Comparison of ENCODE assay signal across 1 cellular context in the genomic region with DNA sequence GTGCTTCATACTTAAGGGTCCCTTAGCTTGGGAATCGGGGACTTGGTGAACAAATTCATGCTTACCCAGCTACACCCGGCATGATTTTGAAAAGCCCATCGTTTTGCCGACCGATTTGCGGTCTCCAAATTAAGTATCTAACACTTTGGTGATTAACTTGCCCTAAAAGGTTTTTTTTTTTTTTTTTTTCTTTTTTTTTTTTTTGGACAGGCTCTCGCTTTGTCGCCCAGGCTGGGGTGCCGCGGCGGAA.
TF ChIP-seq lines count a peak whose summit lies in the region.

No MANE protein-coding gene starts in this region.

TF ChIP-seq in K562, 482 proteins besides CTCF, POLR2A, EP300 and RAD21:
- TF ChIP-seq EZH2 (IDR thresholded peaks at IDR 0.05; ENCODE audit: borderline replicate concordance, low read depth, low read length) = no peak
- TF ChIP-seq, protein P1, sequence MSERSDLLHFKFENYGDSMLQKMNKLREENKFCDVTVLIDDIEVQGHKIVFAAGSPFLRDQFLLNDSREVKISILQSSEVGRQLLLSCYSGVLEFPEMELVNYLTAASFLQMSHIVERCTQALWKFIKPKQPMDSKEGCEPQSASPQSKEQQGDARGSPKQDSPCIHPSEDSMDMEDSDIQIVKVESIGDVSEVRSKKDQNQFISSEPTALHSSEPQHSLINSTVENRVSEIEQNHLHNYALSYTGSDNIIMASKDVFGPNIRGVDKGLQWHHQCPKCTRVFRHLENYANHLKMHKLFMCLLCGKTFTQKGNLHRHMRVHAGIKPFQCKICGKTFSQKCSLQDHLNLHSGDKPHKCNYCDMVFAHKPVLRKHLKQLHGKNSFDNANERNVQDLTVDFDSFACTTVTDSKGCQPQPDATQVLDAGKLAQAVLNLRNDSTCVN (CRISPR knock-in tag; IDR thresholded peaks at IDR 0.05) = no peak
- TF ChIP-seq SUPT5H (IDR thresholded peaks at IDR 0.05) = 0 out of 2 replicates have a peak, but pooled peaks have one; percentile 26
- TF ChIP-seq, protein P2, sequence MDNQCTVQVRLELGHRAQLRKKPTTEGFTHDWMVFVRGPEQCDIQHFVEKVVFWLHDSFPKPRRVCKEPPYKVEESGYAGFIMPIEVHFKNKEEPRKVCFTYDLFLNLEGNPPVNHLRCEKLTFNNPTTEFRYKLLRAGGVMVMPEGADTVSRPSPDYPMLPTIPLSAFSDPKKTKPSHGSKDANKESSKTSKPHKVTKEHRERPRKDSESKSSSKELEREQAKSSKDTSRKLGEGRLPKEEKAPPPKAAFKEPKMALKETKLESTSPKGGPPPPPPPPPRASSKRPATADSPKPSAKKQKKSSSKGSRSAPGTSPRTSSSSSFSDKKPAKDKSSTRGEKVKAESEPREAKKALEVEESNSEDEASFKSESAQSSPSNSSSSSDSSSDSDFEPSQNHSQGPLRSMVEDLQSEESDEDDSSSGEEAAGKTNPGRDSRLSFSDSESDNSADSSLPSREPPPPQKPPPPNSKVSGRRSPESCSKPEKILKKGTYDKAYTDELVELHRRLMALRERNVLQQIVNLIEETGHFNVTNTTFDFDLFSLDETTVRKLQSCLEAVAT (IDR thresholded peaks at IDR 0.05) = no peak
- no peak for TF ChIP-seq NCOA4 (IDR thresholded peaks at IDR 0.05; ENCODE audit: partially characterized antibody)
- no peak; the same call in 1 of the 2 replicates for TF ChIP-seq MYC (IDR thresholded peaks at IDR 0.05; ENCODE audit: low read depth, low read length)
- no peak for TF ChIP-seq MYC (CRISPR knock-in tag; IDR thresholded peaks at IDR 0.05; ENCODE audit: borderline replicate concordance, low read depth)
- TF ChIP-seq GTF2E2 (tag; IDR thresholded peaks at IDR 0.05) = no peak
- TF ChIP-seq ZNF384 (IDR thresholded peaks at IDR 0.05; ENCODE audit: low read depth, low read length) = peak; percentile 35; the same call in 1 of the 2 replicates
- TF ChIP-seq, protein P3, sequence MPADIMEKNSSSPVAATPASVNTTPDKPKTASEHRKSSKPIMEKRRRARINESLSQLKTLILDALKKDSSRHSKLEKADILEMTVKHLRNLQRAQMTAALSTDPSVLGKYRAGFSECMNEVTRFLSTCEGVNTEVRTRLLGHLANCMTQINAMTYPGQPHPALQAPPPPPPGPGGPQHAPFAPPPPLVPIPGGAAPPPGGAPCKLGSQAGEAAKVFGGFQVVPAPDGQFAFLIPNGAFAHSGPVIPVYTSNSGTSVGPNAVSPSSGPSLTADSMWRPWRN (IDR thresholded peaks at IDR 0.05; ENCODE audit: low read depth) = no peak
- TF ChIP-seq RAD51 (IDR thresholded peaks at IDR 0.05; ENCODE audit: borderline replicate concordance, low read depth) = no peak
- TF ChIP-seq ZNF239 (CRISPR knock-in tag; IDR thresholded peaks at IDR 0.05) = no peak
- no peak for TF ChIP-seq ARID2 (IDR thresholded peaks at IDR 0.05)
- TF ChIP-seq ZBTB11 (CRISPR knock-in tag; IDR thresholded peaks at IDR 0.05) = peak in 1 of 3 experiments; percentile 70; a peak in 1 of 6 replicates
- TF ChIP-seq PREB (CRISPR knock-in tag; IDR thresholded peaks at IDR 0.05) = 0 out of 2 replicates have a peak, but pooled peaks have one; percentile 16
- TF ChIP-seq, protein P4, sequence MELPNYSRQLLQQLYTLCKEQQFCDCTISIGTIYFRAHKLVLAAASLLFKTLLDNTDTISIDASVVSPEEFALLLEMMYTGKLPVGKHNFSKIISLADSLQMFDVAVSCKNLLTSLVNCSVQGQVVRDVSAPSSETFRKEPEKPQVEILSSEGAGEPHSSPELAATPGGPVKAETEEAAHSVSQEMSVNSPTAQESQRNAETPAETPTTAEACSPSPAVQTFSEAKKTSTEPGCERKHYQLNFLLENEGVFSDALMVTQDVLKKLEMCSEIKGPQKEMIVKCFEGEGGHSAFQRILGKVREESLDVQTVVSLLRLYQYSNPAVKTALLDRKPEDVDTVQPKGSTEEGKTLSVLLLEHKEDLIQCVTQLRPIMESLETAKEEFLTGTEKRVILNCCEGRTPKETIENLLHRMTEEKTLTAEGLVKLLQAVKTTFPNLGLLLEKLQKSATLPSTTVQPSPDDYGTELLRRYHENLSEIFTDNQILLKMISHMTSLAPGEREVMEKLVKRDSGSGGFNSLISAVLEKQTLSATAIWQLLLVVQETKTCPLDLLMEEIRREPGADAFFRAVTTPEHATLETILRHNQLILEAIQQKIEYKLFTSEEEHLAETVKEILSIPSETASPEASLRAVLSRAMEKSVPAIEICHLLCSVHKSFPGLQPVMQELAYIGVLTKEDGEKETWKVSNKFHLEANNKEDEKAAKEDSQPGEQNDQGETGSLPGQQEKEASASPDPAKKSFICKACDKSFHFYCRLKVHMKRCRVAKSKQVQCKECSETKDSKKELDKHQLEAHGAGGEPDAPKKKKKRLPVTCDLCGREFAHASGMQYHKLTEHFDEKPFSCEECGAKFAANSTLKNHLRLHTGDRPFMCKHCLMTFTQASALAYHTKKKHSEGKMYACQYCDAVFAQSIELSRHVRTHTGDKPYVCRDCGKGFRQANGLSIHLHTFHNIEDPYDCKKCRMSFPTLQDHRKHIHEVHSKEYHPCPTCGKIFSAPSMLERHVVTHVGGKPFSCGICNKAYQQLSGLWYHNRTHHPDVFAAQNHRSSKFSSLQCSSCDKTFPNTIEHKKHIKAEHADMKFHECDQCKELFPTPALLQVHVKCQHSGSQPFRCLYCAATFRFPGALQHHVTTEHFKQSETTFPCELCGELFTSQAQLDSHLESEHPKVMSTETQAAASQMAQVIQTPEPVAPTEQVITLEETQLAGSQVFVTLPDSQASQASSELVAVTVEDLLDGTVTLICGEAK (IDR thresholded peaks at IDR 0.05) = 0 out of 2 replicates have a peak, but pooled peaks have one; percentile 33
- TF ChIP-seq, protein P4 (CRISPR knock-in tag; IDR thresholded peaks at IDR 0.05) = no peak
- peak; percentile 1; the same call in 1 of the 2 replicates for TF ChIP-seq ETV5 (CRISPR knock-in tag; IDR thresholded peaks at IDR 0.05; ENCODE audit: low read depth)
- TF ChIP-seq KLF10 (CRISPR knock-in tag; IDR thresholded peaks at IDR 0.05) = no peak
- no peak for TF ChIP-seq GATA2 (CRISPR knock-in tag; IDR thresholded peaks at IDR 0.05)
- TF ChIP-seq PTTG1 (tag; IDR thresholded peaks at IDR 0.05; ENCODE audit: low read depth) = no peak
TF ChIP-seq in K562: peak in this region for 6.
